ENCODE assay signal across 18 cellular contexts in the genomic region with DNA sequence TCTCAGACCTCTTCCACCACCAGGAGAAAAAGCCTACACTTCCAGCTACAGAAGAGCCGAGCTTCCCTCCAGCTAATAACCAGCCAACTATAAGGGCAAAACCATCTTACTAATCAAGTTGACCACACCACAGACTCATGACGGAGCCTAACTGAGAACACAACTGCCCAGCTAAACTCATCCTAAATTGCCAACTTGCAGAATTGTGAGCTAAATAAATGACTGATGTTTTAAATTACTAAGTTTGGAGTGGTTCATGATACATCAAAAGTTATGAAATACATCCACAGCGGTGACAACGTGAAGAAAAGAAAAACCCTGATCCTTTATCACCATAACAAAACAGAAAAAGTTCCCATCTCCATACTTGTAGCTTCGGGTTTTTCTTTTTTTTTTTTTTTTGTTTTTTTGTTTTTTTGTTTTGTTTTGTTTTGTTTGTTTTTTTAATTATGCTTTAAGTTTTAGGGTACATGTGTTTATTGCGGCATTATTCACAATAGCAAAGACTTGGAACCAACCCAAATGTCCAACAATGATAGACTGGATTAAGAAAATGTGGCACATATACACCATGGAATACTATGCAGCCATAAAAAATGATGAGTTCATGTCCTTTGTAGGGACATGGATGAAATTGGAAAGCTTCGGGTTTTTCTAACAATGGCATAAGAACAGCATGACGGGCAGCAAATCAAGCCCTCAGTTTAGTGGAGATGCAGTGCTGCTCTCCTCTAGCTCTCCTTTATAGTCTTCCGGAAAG.
DNase-seq lines count a peak whose midpoint lies in the region; ATAC-seq, FAIRE-seq and TF ChIP-seq lines count a peak whose summit lies in the region.
"Had no signal": no experiment of that assay in that cellular context is flagged by ENCODE, and none has a peak within 500 bp of the region (broad histone marks: within the 10 kb centered on the region; RNA-seq: fewer than 3 reads in every experiment).

No MANE protein-coding gene starts in this region.

- no peak for FAIRE-seq in A549 (lab: Jason Lieb, UNC)
- no peak for FAIRE-seq in K562 (lab: Jason Lieb, UNC)
- FAIRE-seq: A204.1, D721Med, G401.6, GM12891, GM19239 had no signal

- TF ChIP-seq EP300 in A549 (IDR thresholded peaks at IDR 0.05) (no peak), K562 (IDR thresholded peaks at IDR 0.05; ENCODE audit: low read length) (no peak)

- H4K20me1 ChIP-seq in K562 (replicated peaks; ENCODE audit: control insufficient read depth, insufficient read depth, low read length) = no peaks in the 10 kb centered on the region

- in situ Hi-C loops in K562 (cut with MboI) = no loop called here

- no peaks in the 10 kb centered on the region for H3K4me1 ChIP-seq in A549
- no peaks in the 10 kb centered on the region for H3K4me1 ChIP-seq in HEK293 (ENCODE audit: control insufficient read depth, insufficient read depth, low read length)
- H3K4me1 ChIP-seq in K562 (replicated peaks in 1 of 2; ENCODE audit: control insufficient read depth in 2 of 2, insufficient read depth in 2 of 2, low read length in 2 of 2) = no peaks in the 10 kb centered on the region
- H3K4me1 ChIP-seq: Caco-2 had no signal

- H3K36me3 ChIP-seq in HEK293 (ENCODE audit: control insufficient read depth in 2 of 2, insufficient read depth in 1 of 2, low read length in 2 of 2) (no peaks in the 10 kb centered on the region), K562 (ENCODE audit: control insufficient read depth, insufficient read depth, low read length) (no peaks in the 10 kb centered on the region)

- H3K4me3 ChIP-seq in A549 (no peak overlapping the region), HEK293 (ENCODE audit: low read depth, low read length) (no peak overlapping the region), K562 (no peak overlapping the region)
- H3K4me3 ChIP-seq: GM23248 had no signal

- intact Hi-C loops in K562 (cut with micrococcal nuclease) = no loop called here

- DNase-seq in A549 (ENCODE audit: low read depth in 1 of 2, low spot score in 1 of 2) (no peak), K562 (ENCODE audit: extremely low read depth in 1 of 4, low spot score in 3 of 4) (no peak), T-helper 1 cell (no peak), left lobe of liver (ENCODE audit: low spot score) (no peak)
- DNase-seq: AML-193; Caco-2; CD4-positive, alpha-beta T cell; GM23248; H9; KG1 had no signal

- H3K4me2 ChIP-seq in A549 (no peak overlapping the region), K562 (ENCODE audit: insufficient read depth, low read length) (no peak overlapping the region)

- WGBS in A549 (ENCODE audit: missing lambda C conversion rate) = 82% methylated on average over 9 of the region's 9 CpGs
- 42% methylated on average over 9 of the region's 9 CpGs for WGBS in K562 (ENCODE audit: insufficient coverage, low coverage, missing lambda C conversion rate)

- TF ChIP-seq CTCF in A549 (IDR thresholded peaks at IDR 0.05) (no peak), HEK293 (tag by site-specific recombination; IDR thresholded peaks at IDR 0.05) (no peak), K562 (IDR thresholded peaks at IDR 0.05 in 2 of 3, conservative IDR thresholded peaks at IDR 0.05 in 1 of 3; ENCODE audit: insufficient read depth in 2 of 3, low read depth in 1 of 3, low read length in 3 of 3) (no peak)

- TF ChIP-seq RAD21 in A549 (conservative IDR thresholded peaks at IDR 0.05 in 1 of 2, IDR thresholded peaks at IDR 0.05 in 1 of 2) = no peak
- TF ChIP-seq RAD21 in K562 (CRISPR knock-in tag; conservative IDR thresholded peaks at IDR 0.05 in 1 of 2, IDR thresholded peaks at IDR 0.05 in 1 of 2) = no peak

- TF ChIP-seq POLR2A in A549 (IDR thresholded peaks at IDR 0.05; ENCODE audit: low read length) (no peak), K562 (conservative IDR thresholded peaks at IDR 0.05) (no peak)

- BruUV-seq in K562 (replicated peaks; lab: Mats Ljungman, UMichigan) = no TSS peak

- no peaks in the 10 kb centered on the region for H3K27me3 ChIP-seq in K562 (ENCODE audit: control insufficient read depth in 2 of 2, insufficient read depth in 2 of 2, low read length in 2 of 2)

- H3K9ac ChIP-seq in K562 (ENCODE audit: insufficient read depth in 1 of 2, low read depth in 2 of 2, low read length in 2 of 2) = no peak overlapping the region
- H3K9ac ChIP-seq: GM23248 had no signal

- no peak overlapping the region for H2AFZ ChIP-seq in K562 (ENCODE audit: low read depth, low read length)
- H2AFZ ChIP-seq: GM23248 had no signal

- H3K27ac ChIP-seq in A549 (no peak overlapping the region), HEK293 (ENCODE audit: extremely low read depth, low read depth, low read length) (no peak overlapping the region), K562 (ENCODE audit: extremely low read depth, low read depth, low read length) (no peak overlapping the region)
- H3K27ac ChIP-seq: C4-2B, GM23248 had no signal

- H3K79me2 ChIP-seq in K562 (ENCODE audit: control insufficient read depth, insufficient read depth, low read length) = no peaks in the 10 kb centered on the region

- POLR2A ChIA-PET in A549 (lab: Yijun Ruan, JAX) = no interaction called here
- POLR2A ChIA-PET in HEK293 (lab: Yijun Ruan, JAX) = interaction anchor here (0.7 kb wide), 1 partner anchor 961 kb away, joined by 4 read pairs; no protein-coding TSS in a partner anchor
- POLR2A ChIA-PET in K562 (lab: Yijun Ruan, JAX) = interaction anchor here (0.8 kb wide), 1 partner anchor 214 kb away, joined by 3 read pairs; no protein-coding TSS in a partner anchor

- ATAC-seq in A549 (no peak), K562 (no peak), HG02678 (IDR thresholded peaks at IDR 0.05; ENCODE audit: unreplicated experiment) (no peak), left lobe of liver (no peak)

- no peaks in the 10 kb centered on the region for H3K9me3 ChIP-seq in A549
- no peaks in the 10 kb centered on the region for H3K9me3 ChIP-seq in HEK293 (ENCODE audit: control insufficient read depth, insufficient read depth, low read depth, low read length)
- H3K9me3 ChIP-seq in K562 (replicated peaks; ENCODE audit: control insufficient read depth, insufficient read depth, low read depth, low read length) = no peaks in the 10 kb centered on the region
- H3K9me3 ChIP-seq: Caco-2 had no signal

- no peaks in the 10 kb centered on the region for H3K9me1 ChIP-seq in K562 (ENCODE audit: control insufficient read depth, insufficient read depth, low read length)

- CTCF ChIA-PET in A549 (lab: Yijun Ruan, JAX) (interaction anchor here (1.8 kb wide), 1 partner anchor 942 kb away, joined by 4 read pairs; no protein-coding TSS in a partner anchor), HEK293 (lab: Yijun Ruan, JAX) (no interaction called here), K562 (lab: Yijun Ruan, JAX; ENCODE audit: low intra/inter-chr PET ratio) (no interaction called here)

TF ChIP-seq in A549, 52 proteins besides CTCF, POLR2A, EP300 and RAD21:
- TF ChIP-seq NPAS2 (CRISPR knock-in tag; IDR thresholded peaks at IDR 0.05; ENCODE audit: borderline replicate concordance) (no peak), HEYL (CRISPR knock-in tag; IDR thresholded peaks at IDR 0.05) (no peak), MAFK (IDR thresholded peaks at IDR 0.05; ENCODE audit: partially characterized antibody) (peak; percentile 33)

TF ChIP-seq in HEK293, 187 proteins besides CTCF, POLR2A, EP300 and RAD21:
- TF ChIP-seq ZNF580 (tag by site-specific recombination; IDR thresholded peaks at IDR 0.05) (peak; percentile 68; the same call in 1 of the 2 replicates), GFI1B (tag by site-specific recombination; IDR thresholded peaks at IDR 0.05) (no peak), ZNF146 (tag by site-specific recombination; IDR thresholded peaks at IDR 0.05) (peak; percentile 72), ZFHX2 (tag by site-specific recombination; conservative IDR thresholded peaks at IDR 0.05) (no peak)
TF ChIP-seq in HEK293: peak in this region for 2.

TF ChIP-seq in K562, 482 proteins besides CTCF, POLR2A, EP300 and RAD21:
- TF ChIP-seq, protein P1, sequence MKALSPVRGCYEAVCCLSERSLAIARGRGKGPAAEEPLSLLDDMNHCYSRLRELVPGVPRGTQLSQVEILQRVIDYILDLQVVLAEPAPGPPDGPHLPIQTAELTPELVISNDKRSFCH (CRISPR knock-in tag; IDR thresholded peaks at IDR 0.05) = no peak
- TF ChIP-seq, protein P1 (tag; IDR thresholded peaks at IDR 0.05) = no peak
- TF ChIP-seq C11orf30 (IDR thresholded peaks at IDR 0.05; ENCODE audit: low read depth) (0 out of 2 replicates have a peak, but pooled peaks have one; percentile 30), RBM25 (IDR thresholded peaks at IDR 0.05; ENCODE audit: low read depth, low read length, severe bottlenecking) (peak; percentile 25), ZNF224 (CRISPR knock-in tag; IDR thresholded peaks at IDR 0.05) (no peak), CBX1 (IDR thresholded peaks at IDR 0.05; ENCODE audit: low read depth) (no peak), MTA1 (IDR thresholded peaks at IDR 0.05; ENCODE audit: borderline replicate concordance) (no peak)
- TF ChIP-seq, protein P2, sequence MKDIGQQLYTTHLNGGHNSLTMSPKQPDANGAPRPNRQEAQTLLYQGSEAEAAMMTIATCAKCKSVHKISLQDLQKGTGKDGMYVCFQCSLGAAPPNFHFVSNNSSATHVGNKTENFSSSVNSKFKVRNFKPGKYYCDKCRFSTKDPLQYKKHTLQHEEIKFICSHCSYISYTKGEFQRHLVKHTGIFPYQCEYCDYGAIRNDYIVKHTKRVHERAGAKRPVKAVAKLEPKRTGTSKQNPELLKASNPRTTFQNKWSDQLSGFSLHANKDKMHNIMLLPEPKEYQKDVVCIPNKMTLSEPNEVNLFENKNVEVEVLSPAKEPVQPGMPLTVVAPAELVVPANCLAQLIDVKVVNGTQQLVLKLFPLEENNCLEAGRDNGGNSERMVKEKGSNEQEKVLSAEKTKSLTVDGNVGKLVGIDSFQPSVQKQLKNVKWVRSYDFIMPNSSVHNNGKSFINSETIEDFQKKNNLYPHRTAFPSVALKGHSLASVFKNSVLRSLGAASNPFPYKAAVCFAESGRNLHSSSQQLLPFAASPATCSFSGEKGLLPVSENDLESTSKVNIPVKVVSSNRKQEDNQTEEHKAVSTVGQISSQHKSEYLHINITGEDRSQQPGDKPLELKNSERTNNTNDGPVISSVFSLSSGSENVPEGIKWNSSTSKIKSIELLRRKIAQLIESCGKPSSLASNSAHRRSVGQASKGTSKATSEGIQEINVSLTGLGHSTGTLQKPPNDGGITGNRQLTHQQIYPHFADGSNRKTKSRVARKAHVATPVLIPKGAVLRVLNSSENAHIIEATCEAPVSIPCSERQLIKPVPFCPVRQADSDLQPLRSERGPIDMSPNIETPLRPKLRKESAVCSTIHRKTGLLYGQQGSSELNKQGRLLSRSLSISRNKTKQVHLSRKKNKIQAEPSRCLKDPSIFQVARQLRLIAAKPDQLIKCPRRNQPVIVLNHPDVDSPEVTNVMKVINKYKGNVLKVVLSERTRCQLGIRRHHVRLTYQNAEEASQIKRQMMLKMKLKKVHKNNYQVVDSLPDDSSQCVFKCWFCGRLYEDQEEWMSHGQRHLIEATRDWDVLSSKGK (CRISPR knock-in tag; IDR thresholded peaks at IDR 0.05) = no peak
TF ChIP-seq in K562: peak in this region for 2.
